In genomic region chr10:90461437-90462155, GRCh38 we compare ENCODE assay signal across 18 cellular contexts.
DNase-seq lines count a peak whose midpoint lies in the region; ATAC-seq, FAIRE-seq and TF ChIP-seq lines count a peak whose summit lies in the region.
"Had no signal": no experiment of that assay in that cellular context is flagged by ENCODE, and none has a peak within 500 bp of the region (broad histone marks: within the 10 kb centered on the region; RNA-seq: fewer than 3 reads in every experiment).

No MANE protein-coding gene starts in this region.

- H3K4me1 ChIP-seq in BLaER1: peaks cover 60% of the 10 kb centered on the region
- no peaks in the 10 kb centered on the region for H3K4me1 ChIP-seq in SJCRH30
- no peaks in the 10 kb centered on the region for H3K4me1 ChIP-seq in mesendoderm (ENCODE audit: control insufficient read depth, low read depth, low read length)
- no peaks in the 10 kb centered on the region for H3K4me1 ChIP-seq in SK-N-SH (ENCODE audit: control insufficient read depth in 1 of 2, insufficient read depth in 2 of 2, low read depth in 1 of 2, low read length in 1 of 2)

- intact Hi-C loops in posterior cingulate gyrus (cut with DNase I): no loop called here

- H3K27ac ChIP-seq in BLaER1 (peak overlapping the region; percentile 62), SJCRH30 (peak overlapping the region; percentile 16; the same call in 1 of the 2 replicates), mesendoderm (ENCODE audit: low read depth, low read length) (no peak overlapping the region), SK-N-SH (ENCODE audit: low read depth in 2 of 2, low read length in 1 of 2) (no peak overlapping the region)
- H3K27ac ChIP-seq: RWPE1 had no signal

- TF ChIP-seq RAD21 in SK-N-SH (IDR thresholded peaks at IDR 0.05; ENCODE audit: low read length): no peak

- no peak for TF ChIP-seq EP300 in SK-N-SH (IDR thresholded peaks at IDR 0.05; ENCODE audit: borderline replicate concordance in 1 of 2, low read depth in 1 of 2, low read length in 1 of 2)

- no peak overlapping the region for H3K56ac ChIP-seq in mesendoderm (ENCODE audit: low read length)

- peak; percentile 54 for FAIRE-seq in endometrium (lab: Jason Lieb, UNC)
- FAIRE-seq: H54 had no signal

- H3K9ac ChIP-seq in BLaER1: peak overlapping the region; percentile 48; the same call in 1 of the 2 replicates
- H3K9ac ChIP-seq in mesendoderm (ENCODE audit: low read length): no peak overlapping the region
- H3K9ac ChIP-seq in SK-N-SH: no peak overlapping the region

- H2AFZ ChIP-seq in SK-N-SH (ENCODE audit: low read depth): no peak overlapping the region

- ATAC-seq in HG03460 (IDR thresholded peaks at IDR 0.05; ENCODE audit: unreplicated experiment) (no peak), HG02763 (IDR thresholded peaks at IDR 0.05; ENCODE audit: unreplicated experiment) (no peak)

- H3F3A ChIP-seq in SK-N-SH (replicated peaks; ENCODE audit: insufficient read depth): no peaks in the 10 kb centered on the region

- no peak overlapping the region for H4K8ac ChIP-seq in mesendoderm (ENCODE audit: low read depth, low read length)

- H4K20me1 ChIP-seq in BLaER1 (no peaks in the 10 kb centered on the region), SK-N-SH (ENCODE audit: insufficient read depth) (no peaks in the 10 kb centered on the region)

- H3K18ac ChIP-seq in mesendoderm (ENCODE audit: low read length): no peak overlapping the region

- H3K79me2 ChIP-seq in mesendoderm (ENCODE audit: control insufficient read depth, insufficient read depth, low read length): no peaks in the 10 kb centered on the region
- H3K79me2 ChIP-seq in SK-N-SH (ENCODE audit: insufficient read depth): no peaks in the 10 kb centered on the region

- no peak overlapping the region for H2AK5ac ChIP-seq in mesendoderm (ENCODE audit: low read length)

- POLR2A ChIA-PET in SK-N-SH (lab: Yijun Ruan, JAX): no interaction called here

- H3K4ac ChIP-seq in mesendoderm (ENCODE audit: low read depth, low read length): no peak overlapping the region

- H4K5ac ChIP-seq in mesendoderm (ENCODE audit: low read length): no peak overlapping the region

- H3K23ac ChIP-seq in mesendoderm (ENCODE audit: low read length): no peak overlapping the region

- H3K9me2 ChIP-seq in SK-N-SH: no peaks in the 10 kb centered on the region

- H3K79me1 ChIP-seq in mesendoderm (ENCODE audit: low read length): no peaks in the 10 kb centered on the region

- no peaks in the 10 kb centered on the region for H3K27me3 ChIP-seq in BLaER1
- no peaks in the 10 kb centered on the region for H3K27me3 ChIP-seq in SJCRH30
- no peaks in the 10 kb centered on the region for H3K27me3 ChIP-seq in mesendoderm (ENCODE audit: insufficient read depth, low read length, poor library complexity)
- H3K27me3 ChIP-seq in SK-N-SH (ENCODE audit: insufficient read depth): no peaks in the 10 kb centered on the region
- H3K27me3 ChIP-seq: MG63 had no signal

- TF ChIP-seq CTCF in SK-N-SH (IDR thresholded peaks at IDR 0.05): no peak

- peak overlapping the region; percentile 60 for H3K4me2 ChIP-seq in BLaER1
- H3K4me2 ChIP-seq in mesendoderm (ENCODE audit: low read length): no peak overlapping the region
- H3K4me2 ChIP-seq in SK-N-SH: no peak overlapping the region

- H3K36me3 ChIP-seq in BLaER1 (peaks cover 32% of the 10 kb centered on the region), SJCRH30 (no peaks in the 10 kb centered on the region), mesendoderm (ENCODE audit: control insufficient read depth, insufficient read depth, low read length) (no peaks in the 10 kb centered on the region), SK-N-SH (replicated peaks in 1 of 2; ENCODE audit: control insufficient read depth in 1 of 2, insufficient read depth in 2 of 2, low read length in 1 of 2) (no peaks in the 10 kb centered on the region)
- H3K36me3 ChIP-seq: MG63 had no signal

- H2BK120ac ChIP-seq in mesendoderm (ENCODE audit: low read depth, low read length): no peak overlapping the region

- H3K4me3 ChIP-seq in BLaER1: no peak overlapping the region
- no peak overlapping the region for H3K4me3 ChIP-seq in SJCRH30
- no peak overlapping the region for H3K4me3 ChIP-seq in mesendoderm (ENCODE audit: low read length)
- no peak overlapping the region for H3K4me3 ChIP-seq in SK-N-SH (ENCODE audit: low read depth in 2 of 2, low read length in 1 of 2)
- H3K4me3 ChIP-seq: MG63 had no signal

- H2BK5ac ChIP-seq in mesendoderm (ENCODE audit: low read length): no peak overlapping the region

- DNase-seq in SJCRH30 (no peak), mesendoderm (peak; percentile 4), posterior cingulate gyrus (no peak), SK-N-SH (no peak)
- DNase-seq: 8988T, HFFc6, MG63, NCI-H1092 treated with DMSO at 0.1 percent for 48 hours, NCI-H1694, NCI-H2107, NCI-H226, NCI-H524 treated with DMSO at 0.1 percent for 48 hours had no signal

- H2BK15ac ChIP-seq in mesendoderm (replicated peaks; ENCODE audit: low read depth): no peak overlapping the region

- CTCF ChIA-PET in SK-N-SH (lab: Yijun Ruan, JAX): no interaction called here

- no CpG with 5 or more reads among the region's 4 CpGs for WGBS in mesendoderm (ENCODE audit: extremely low coverage, insufficient coverage, low lambda C conversion rate)
- 3% methylated on average over 4 of the region's 4 CpGs for WGBS in SK-N-SH (ENCODE audit: low lambda C conversion rate)

- H3K9me3 ChIP-seq in BLaER1: peaks cover 34% of the 10 kb centered on the region
- no peaks in the 10 kb centered on the region for H3K9me3 ChIP-seq in SJCRH30 (replicated peaks)
- no peaks in the 10 kb centered on the region for H3K9me3 ChIP-seq in SK-N-SH
- H3K9me3 ChIP-seq: MG63 had no signal

TF ChIP-seq in SK-N-SH, 30 proteins besides CTCF, POLR2A, EP300 and RAD21:
- TF ChIP-seq GATA2 (CRISPR knock-in tag; IDR thresholded peaks at IDR 0.05) (no peak), CHD2 (IDR thresholded peaks at IDR 0.05; ENCODE audit: low read length, partially characterized antibody) (no peak), FOSL2 (IDR thresholded peaks at IDR 0.05; ENCODE audit: borderline replicate concordance, low read depth) (no peak), RFX5 (IDR thresholded peaks at IDR 0.05; ENCODE audit: low read length) (no peak), MAX (IDR thresholded peaks at IDR 0.05; ENCODE audit: low read depth) (no peak)
TF ChIP-seq in SK-N-SH: peak in this region for 0.

Comparison
In these comparisons a context has a peak if more than half of its experiments do, and no peak if none do; other contexts are left out.
1. H3K27ac ChIP-seq: peak in BLaER1 (single experiment) and SJCRH30 (single experiment); none in mesendoderm (single experiment) and SK-N-SH (0 of 2).